In genomic region chr3:196422976-196423781, GRCh38 we compare ENCODE assay signal across 13 cellular contexts. TPM values are rescaled to one million over a fixed set of nuclear protein-coding genes. Genes with fewer than 3 reads are reported as not detected.
DNase-seq lines count a peak whose midpoint lies in the region; ATAC-seq and TF ChIP-seq lines count a peak whose summit lies in the region.
"Had no signal": no experiment of that assay in that cellular context is flagged by ENCODE, and none has a peak within 500 bp of the region (broad histone marks: within the 10 kb centered on the region; RNA-seq: fewer than 3 reads in every experiment).

No MANE protein-coding gene starts in this region.

- H3K9me3 ChIP-seq in mucosa of descending colon = no peaks in the 10 kb centered on the region
- H3K9me3 ChIP-seq: neutrophil, suprapubic skin had no signal

- in situ Hi-C loops in GM13976 (cut with MboI; ENCODE audit: low sequenced_read_pairs, unreplicated experiment) = no loop called here

- H3K36me3 ChIP-seq in mucosa of descending colon (ENCODE audit: low read depth) = no peaks in the 10 kb centered on the region

- H3K27ac ChIP-seq in cingulate gyrus (ENCODE audit: low read depth, low read length) = peak overlapping the region; percentile 30
- H3K27ac ChIP-seq: KMS-11, neutrophil, suprapubic skin had no signal

- H3K4me1 ChIP-seq in mucosa of descending colon (ENCODE audit: low read depth) = no peaks in the 10 kb centered on the region

- intact Hi-C loops in mucosa of descending colon (cut with DNase I, micrococcal nuclease) = no loop called here

- DNase-seq in Ammon's horn (ENCODE audit: low spot score) = peak; percentile 16
- DNase-seq in NCI-H1092 treated with DMSO at 0.1 percent for 48 hours (lab: John Stamatoyannopoulos, UW) = peak; percentile 66
- peak; percentile 29 to 58 (median 53) for DNase-seq in mucosa of descending colon
- no peak for DNase-seq in activated CD8-positive, alpha-beta memory T cell treated with anti-CD3 and anti-CD28 coated beads for 24 hours
- DNase-seq in GM13976 (ENCODE audit: low spot score) = no peak
- no peak for DNase-seq in activated naive CD4-positive, alpha-beta T cell treated with anti-CD3 and anti-CD28 coated beads, Interleukin-2, amount 50 U/mL, for 16 hours
- no peak for DNase-seq in HCEC 1CT
- DNase-seq: activated CD4-positive, alpha-beta T cell treated with anti-CD3 and anti-CD28 coated beads, Interleukin-2, amount 10 ng/mL, durations not matched to agents 7 days and 5 days; effector memory CD8-positive, alpha-beta T cell had no signal

- H3K4me3 ChIP-seq in mucosa of descending colon = no peak overlapping the region
- H3K4me3 ChIP-seq: suprapubic skin had no signal

- no peak for TF ChIP-seq CTCF in mucosa of descending colon (IDR thresholded peaks at IDR 0.05)
- TF ChIP-seq CTCF in GM13976 (IDR thresholded peaks at IDR 0.05; ENCODE audit: borderline replicate concordance, control extremely low read depth, extremely low read depth, insufficient read depth, missing control alignments) = no peak

- peak; percentile 61 for ATAC-seq in mucosa of descending colon
- ATAC-seq: effector memory CD8-positive, alpha-beta T cell had no signal

RNA-seq across cellular contexts. Expression of gene UBXN7, which starts 9.0 kb away (rescaled TPM):
- 10 to 100 TPM; 23.1 to 74.8 (median 43.9) TPM for total RNA-seq in mucosa of descending colon

Comparison
In these comparisons a context has a peak if more than half of its experiments do, and no peak if none do; other contexts are left out.
1. DNase-seq: peak in Ammon's horn (single experiment), NCI-H1092 treated with DMSO at 0.1 percent for 48 hours (single experiment) and mucosa of descending colon (3 of 3); none in activated CD8-positive, alpha-beta memory T cell treated with anti-CD3 and anti-CD28 coated beads for 24 hours (single experiment), GM13976 (single experiment), activated naive CD4-positive, alpha-beta T cell treated with anti-CD3 and anti-CD28 coated beads, Interleukin-2, amount 50 U/mL, for 16 hours (single experiment) and HCEC 1CT (single experiment).